16 cellular contexts compared by ENCODE assay signal in the genomic region with DNA sequence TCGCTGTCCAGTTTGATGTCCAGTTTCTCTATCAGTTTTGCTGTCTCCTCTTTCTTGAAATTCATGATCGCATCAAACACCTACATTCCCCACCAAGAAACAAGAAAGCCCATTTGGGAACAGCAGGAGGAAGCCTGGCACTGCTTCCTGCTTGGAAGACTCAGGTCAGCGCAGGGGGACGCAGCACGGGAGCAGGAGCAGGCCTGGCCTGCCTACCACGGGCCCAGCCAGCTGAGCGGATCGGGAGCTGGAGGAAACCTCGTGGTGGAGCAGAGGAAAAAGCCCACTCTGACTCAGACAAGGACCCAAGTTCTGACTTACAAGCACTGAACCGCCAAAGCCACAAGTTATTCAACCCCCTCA. TPM values are rescaled to one million over a fixed set of nuclear protein-coding genes. Genes with fewer than 3 reads are reported as not detected.
DNase-seq lines count a peak whose midpoint lies in the region; ATAC-seq and TF ChIP-seq lines count a peak whose summit lies in the region.
"Had no signal": no experiment of that assay in that cellular context is flagged by ENCODE, and none has a peak within 500 bp of the region (broad histone marks: within the 10 kb centered on the region; RNA-seq: fewer than 3 reads in every experiment).

No MANE protein-coding gene starts in this region.

- no peak for DNase-seq in activated T-cell treated with anti-CD3 and anti-CD28 coated beads, Interleukin-2, amount 50 U/mL, for 24 hours
- DNase-seq in activated T-cell treated with anti-CD3 and anti-CD28 coated beads, Interleukin-2, amount 50 U/mL, for 1 hour: no peak
- DNase-seq in RWPE1 (ENCODE audit: low spot score) (no peak), endothelial cell (ENCODE audit: low spot score) (no peak), pons (ENCODE audit: low spot score) (no peak)
- DNase-seq: ACHN, heart right ventricle, left colon, MG63, NCI-H2107 had no signal

- no peak overlapping the region for H3K4me3 ChIP-seq in skeletal muscle tissue (ENCODE audit: low read length in 3 of 3)
- H3K4me3 ChIP-seq: cardiac muscle cell, heart right ventricle, MG63, spleen, tibial nerve had no signal

- peaks cover 90% of the 10 kb centered on the region for H3K36me3 Mint-ChIP-seq in activated T-cell treated with anti-CD3 and anti-CD28 coated beads, Interleukin-2, amount 50 U/mL, for 24 hours (ENCODE audit: low read depth)
- H3K36me3 Mint-ChIP-seq in endothelial cell (ENCODE audit: low read depth, unreplicated experiment): peaks cover 42% of the 10 kb centered on the region

- peaks cover 75 to 79% (median 79%) of the 10 kb centered on the region in 3 donors for H3K36me3 ChIP-seq in skeletal muscle tissue (ENCODE audit: control insufficient read depth in 3 of 3, insufficient read depth in 3 of 3, low read length in 3 of 3)

- no peak for TF ChIP-seq CTCF in RWPE1 (conservative IDR thresholded peaks at IDR 0.05; ENCODE audit: low read depth)
- no peak for TF ChIP-seq CTCF in endothelial cell (IDR thresholded peaks at IDR 0.05; ENCODE audit: unreplicated experiment)

- no peak for ATAC-seq in HG03378 (IDR thresholded peaks at IDR 0.05; ENCODE audit: unreplicated experiment)
- ATAC-seq in HG03097 (IDR thresholded peaks at IDR 0.05; ENCODE audit: low FRiP score, unreplicated experiment): no peak
- ATAC-seq: heart right ventricle, left colon had no signal

- H3K27me3 ChIP-seq in skeletal muscle tissue (ENCODE audit: control insufficient read depth in 3 of 3, insufficient read depth in 3 of 3, low read length in 3 of 3): no peaks in the 10 kb centered on the region
- H3K27me3 ChIP-seq: cardiac muscle cell, heart right ventricle, MG63, spleen, tibial nerve had no signal

- no peaks in the 10 kb centered on the region for H3K27me3 Mint-ChIP-seq in activated T-cell treated with anti-CD3 and anti-CD28 coated beads, Interleukin-2, amount 50 U/mL, for 24 hours
- H3K27me3 Mint-ChIP-seq in endothelial cell (ENCODE audit: unreplicated experiment): peaks cover 26% of the 10 kb centered on the region

- POLR2A ChIA-PET in RWPE1 (lab: Yijun Ruan, JAX; ENCODE audit: low non-redundant PET): no interaction called here

- H3K9ac ChIP-seq in skeletal muscle tissue (ENCODE audit: low read depth in 1 of 3, low read length in 3 of 3): peak overlapping the region in 2 of 3 donors; percentile 14 to 25

- H3K4me1 Mint-ChIP-seq in activated T-cell treated with anti-CD3 and anti-CD28 coated beads, Interleukin-2, amount 50 U/mL, for 24 hours (ENCODE audit: low read depth): peaks cover 64% of the 10 kb centered on the region
- H3K4me1 Mint-ChIP-seq in endothelial cell (ENCODE audit: unreplicated experiment): peaks cover 20% of the 10 kb centered on the region

- no peaks in the 10 kb centered on the region for H3K9me3 Mint-ChIP-seq in activated T-cell treated with anti-CD3 and anti-CD28 coated beads, Interleukin-2, amount 50 U/mL, for 24 hours
- no peaks in the 10 kb centered on the region for H3K9me3 Mint-ChIP-seq in endothelial cell (ENCODE audit: unreplicated experiment)

- H3K4me3 Mint-ChIP-seq in activated T-cell treated with anti-CD3 and anti-CD28 coated beads, Interleukin-2, amount 50 U/mL, for 24 hours: peak overlapping the region; percentile 97
- peak overlapping the region; percentile 33 for H3K4me3 Mint-ChIP-seq in endothelial cell (ENCODE audit: unreplicated experiment)

- peak overlapping the region; percentile 87 for H3K27ac ChIP-seq in RWPE1
- H3K27ac ChIP-seq in skeletal muscle tissue (ENCODE audit: low read depth, low read length): peak overlapping the region; percentile 1
- H3K27ac ChIP-seq: cardiac muscle cell, heart right ventricle had no signal

- H3K4me1 ChIP-seq in skeletal muscle tissue (ENCODE audit: control insufficient read depth in 3 of 3, insufficient read depth in 3 of 3, low read length in 3 of 3): peaks cover 29 to 52% (median 45%) of the 10 kb centered on the region in 3 donors

- H3K9me3 ChIP-seq in skeletal muscle tissue (ENCODE audit: control insufficient read depth in 3 of 3, low read length in 3 of 3): no peaks in the 10 kb centered on the region
- H3K9me3 ChIP-seq: heart right ventricle, MG63, spleen, tibial nerve had no signal

- CTCF ChIA-PET in RWPE1 (lab: Yijun Ruan, JAX): no interaction called here

- H3K27ac Mint-ChIP-seq in activated T-cell treated with anti-CD3 and anti-CD28 coated beads, Interleukin-2, amount 50 U/mL, for 24 hours: peak overlapping the region; percentile 99
- peak overlapping the region; percentile 55 for H3K27ac Mint-ChIP-seq in endothelial cell (ENCODE audit: unreplicated experiment)

RNA-seq across cellular contexts. Expression of a gene that starts 3.9 kb away (rescaled TPM):
- total RNA-seq in endothelial cell (ENCODE audit: unreplicated experiment) (2,896 TPM), skeletal muscle tissue (4,276 TPM)

RNA-seq across cellular contexts. Expression of a gene that starts 10.5 kb away (rescaled TPM):
- 316 TPM for total RNA-seq in endothelial cell (ENCODE audit: unreplicated experiment)
- total RNA-seq in skeletal muscle tissue: 63.7 TPM

RNA-seq across cellular contexts. Expression of a gene that starts 26.2 kb away (rescaled TPM):
- total RNA-seq in endothelial cell (ENCODE audit: unreplicated experiment) (41.2 TPM), skeletal muscle tissue (19.3 TPM)

RNA-seq across cellular contexts. Expression of a gene that starts 48.5 kb away (rescaled TPM):
- total RNA-seq in endothelial cell (ENCODE audit: unreplicated experiment): 1.4 TPM
- total RNA-seq in skeletal muscle tissue: 48.5 TPM
- total RNA-seq: left colon, spleen, tibial nerve had no signal
